In the genomic region with DNA sequence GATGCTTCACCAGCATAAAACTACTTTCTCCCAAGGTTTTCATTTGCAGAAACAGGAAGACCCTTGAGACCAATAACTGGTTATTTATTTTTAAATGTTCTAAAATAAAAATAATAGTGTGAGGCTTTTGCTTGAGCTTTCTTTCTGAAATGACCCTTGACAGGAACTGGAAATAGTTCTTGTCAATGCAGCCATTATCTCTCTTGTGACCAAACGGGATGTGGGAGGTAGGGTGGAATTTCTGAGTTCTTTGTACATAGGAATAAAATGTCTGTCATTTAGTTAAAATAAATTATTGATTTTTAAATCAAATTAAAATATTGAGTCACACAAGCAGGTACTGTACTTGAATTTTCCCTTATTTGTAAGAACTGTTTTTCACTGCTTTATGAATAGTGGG, we compare ENCODE assay signal across 18 cellular contexts.
DNase-seq lines count a peak whose midpoint lies in the region; FAIRE-seq and TF ChIP-seq lines count a peak whose summit lies in the region.
"Had no signal": no experiment of that assay in that cellular context is flagged by ENCODE, and none has a peak within 500 bp of the region (broad histone marks: within the 10 kb centered on the region; RNA-seq: fewer than 3 reads in every experiment).

No MANE protein-coding gene starts in this region.

- DNase-seq in COLO829 (ENCODE audit: low spot score) (peak; percentile 56), OCI-LY7 (ENCODE audit: low spot score) (no peak), osteoblast (ENCODE audit: insufficient read length, low spot score, missing footprints) (no peak), HEK293T (ENCODE audit: extremely low spot score) (no peak), esophagus squamous epithelium (lab: John Stamatoyannopoulos, UW) (no peak), colonic mucosa (no peak), activated gamma-delta T cell (lab: John Stamatoyannopoulos, UW) (no peak)
- DNase-seq: CD4-positive, alpha-beta memory T cell; GF-D8; Kasumi-1; NCI-H187; NCI-H446; OCI-M1; Right ventricle myocardium superior had no signal

- no peaks in the 10 kb centered on the region for H3K36me3 ChIP-seq in OCI-LY7 (ENCODE audit: insufficient read depth, low read length)
- no peaks in the 10 kb centered on the region for H3K36me3 ChIP-seq in osteoblast (ENCODE audit: insufficient read depth, low read length)
- H3K36me3 ChIP-seq in esophagus squamous epithelium, result no peaks in the 10 kb centered on the region
- H3K36me3 ChIP-seq in colonic mucosa, result no peaks in the 10 kb centered on the region
- H3K36me3 ChIP-seq: BLaER1 treated with 17β-estradiol and CSF1 and Interleukin-3, amounts not matched to agents 10 nM and 100 nM had no signal

- BruUV-seq in OCI-LY7 (replicated peaks; lab: Mats Ljungman, UMichigan), result no TSS peak

- H3K27ac ChIP-seq in OCI-LY7 (ENCODE audit: low read depth, low read length, poor library complexity, severe bottlenecking), result no peak overlapping the region
- peak overlapping the region; percentile 79 for H3K27ac ChIP-seq in osteoblast (ENCODE audit: low read depth, low read length)
- no peak overlapping the region for H3K27ac ChIP-seq in esophagus squamous epithelium
- H3K27ac ChIP-seq in colonic mucosa, result no peak overlapping the region
- H3K27ac ChIP-seq: BLaER1 treated with 17β-estradiol and CSF1 and Interleukin-3, amounts not matched to agents 10 nM and 100 nM; SK-N-MC had no signal

- H3K9me2 ChIP-seq in OCI-LY7 (ENCODE audit: insufficient read depth, low read length), result no peaks in the 10 kb centered on the region

- WGBS in esophagus squamous epithelium, 2 donors, result 48 to 59% methylated on average over 1 of the region's 1 CpG

- CTCF ChIA-PET in OCI-LY7 (lab: Charles Lee; ENCODE audit: unreplicated experiment) (no interaction called here), HEK293T (lab: Yijun Ruan, JAX) (no interaction called here)

- POLR2A ChIA-PET in OCI-LY7 (lab: Charles Lee) (interaction anchor here (0.9 kb wide), 1 partner anchor 14 kb away, joined by 4 read pairs; no protein-coding TSS in a partner anchor), HEK293T (lab: Yijun Ruan, JAX) (no interaction called here)

- no peaks in the 10 kb centered on the region for H3K27me3 ChIP-seq in osteoblast (ENCODE audit: insufficient read depth, low read length)
- H3K27me3 ChIP-seq in esophagus squamous epithelium, result no peaks in the 10 kb centered on the region
- no peaks in the 10 kb centered on the region for H3K27me3 ChIP-seq in colonic mucosa
- H3K27me3 ChIP-seq: BLaER1 treated with 17β-estradiol and CSF1 and Interleukin-3, amounts not matched to agents 10 nM and 100 nM had no signal

- peak; percentile 33 for FAIRE-seq in endometrium (lab: Jason Lieb, UNC)
- FAIRE-seq: H1 had no signal

- H3K9ac ChIP-seq in colonic mucosa (ENCODE audit: low read depth in 2 of 2, low read length in 2 of 2), result no peak overlapping the region
- H3K9ac ChIP-seq: BLaER1 treated with 17β-estradiol and CSF1 and Interleukin-3, amounts not matched to agents 10 nM and 100 nM had no signal

- H2AFZ ChIP-seq in OCI-LY7 (ENCODE audit: low read length) (peak overlapping the region; percentile 55), osteoblast (ENCODE audit: low read length) (no peak overlapping the region)

- H3K9me3 ChIP-seq in OCI-LY7 (ENCODE audit: low read length) (no peaks in the 10 kb centered on the region), osteoblast (ENCODE audit: low read depth, low read length) (no peaks in the 10 kb centered on the region), esophagus squamous epithelium (no peaks in the 10 kb centered on the region), colonic mucosa (no peaks in the 10 kb centered on the region)

- H3K79me2 ChIP-seq in OCI-LY7 (ENCODE audit: insufficient read depth, low read depth, low read length) (no peaks in the 10 kb centered on the region), osteoblast (ENCODE audit: insufficient read depth, low read length) (no peaks in the 10 kb centered on the region)

- no peaks in the 10 kb centered on the region for H4K20me1 ChIP-seq in OCI-LY7 (ENCODE audit: insufficient read depth, low read length)
- no peaks in the 10 kb centered on the region for H4K20me1 ChIP-seq in osteoblast (ENCODE audit: insufficient read depth, low read length)
- H4K20me1 ChIP-seq: BLaER1 treated with 17β-estradiol and CSF1 and Interleukin-3, amounts not matched to agents 10 nM and 100 nM had no signal

- intact Hi-C loops in OCI-LY7 (cut with micrococcal nuclease; ENCODE audit: unreplicated experiment), result no loop called here
- intact Hi-C loops in esophagus squamous epithelium (cut with DNase I), result no loop called here
- intact Hi-C loops in colonic mucosa (cut with DNase I), result no loop called here

- no peaks in the 10 kb centered on the region for H3K4me1 ChIP-seq in OCI-LY7 (ENCODE audit: insufficient read depth, low read length, poor library complexity, severe bottlenecking)
- H3K4me1 ChIP-seq in osteoblast (ENCODE audit: insufficient read depth, low read length), result peaks cover 49% of the 10 kb centered on the region
- H3K4me1 ChIP-seq in esophagus squamous epithelium, result peaks cover 0 to 9% (median 0%) of the 10 kb centered on the region in 3 donors
- no peaks in the 10 kb centered on the region for H3K4me1 ChIP-seq in colonic mucosa
- H3K4me1 ChIP-seq: BLaER1 treated with 17β-estradiol and CSF1 and Interleukin-3, amounts not matched to agents 10 nM and 100 nM had no signal

- no peak for TF ChIP-seq POLR2A in esophagus squamous epithelium (IDR thresholded peaks at IDR 0.05)

- TF ChIP-seq CTCF in OCI-LY7 (conservative IDR thresholded peaks at IDR 0.05; ENCODE audit: low read length) (no peak), osteoblast (IDR thresholded peaks at IDR 0.05; ENCODE audit: extremely low read depth, low read depth, low read length) (no peak), esophagus squamous epithelium (IDR thresholded peaks at IDR 0.05) (no peak), colonic mucosa (IDR thresholded peaks at IDR 0.05) (no peak)

- H3K4me3 ChIP-seq in OCI-LY7 (ENCODE audit: low read depth, low read length, poor library complexity, severe bottlenecking) (no peak overlapping the region), osteoblast (ENCODE audit: insufficient read depth, low read length) (no peak overlapping the region), esophagus squamous epithelium (no peak overlapping the region), colonic mucosa (no peak overlapping the region)
- H3K4me3 ChIP-seq: BLaER1 treated with 17β-estradiol and CSF1 and Interleukin-3, amounts not matched to agents 10 nM and 100 nM; SK-N-MC had no signal

- H3K4me2 ChIP-seq in OCI-LY7 (ENCODE audit: low read length), result no peak overlapping the region
- no peak overlapping the region for H3K4me2 ChIP-seq in osteoblast (ENCODE audit: insufficient read depth, low read length)

TF ChIP-seq in HEK293T, 16 proteins besides CTCF, POLR2A, EP300 and RAD21:
- no peak for TF ChIP-seq SP1 (IDR thresholded peaks at IDR 0.05)
